ENCODE assay signal across 22 cellular contexts in the genomic region with DNA sequence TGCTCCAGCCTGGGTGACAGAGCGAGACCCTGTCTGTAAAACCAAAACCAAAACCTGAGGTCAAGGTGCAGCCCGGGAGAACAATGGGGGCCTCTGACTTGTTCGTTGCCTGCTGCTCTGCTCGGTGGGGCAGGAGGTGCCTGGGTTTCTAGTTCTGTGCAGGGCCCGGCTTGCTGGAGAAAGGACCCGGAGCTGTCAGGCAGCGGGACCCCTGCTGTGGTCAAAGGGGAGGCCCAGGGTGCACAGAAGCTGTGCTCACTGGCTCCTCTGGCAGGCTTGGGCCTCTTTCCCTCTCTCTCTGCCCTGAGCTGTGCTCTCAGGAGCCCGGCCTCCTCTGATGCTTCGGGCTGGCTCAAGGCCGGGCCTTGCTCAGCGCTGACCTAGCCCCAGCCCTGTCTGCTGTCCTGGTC. TPM values are rescaled to one million over a fixed set of nuclear protein-coding genes. Genes with fewer than 3 reads are reported as not detected.
"Had no signal": no experiment of that assay in that cellular context is flagged by ENCODE, and none has a peak within 500 bp of the region (broad histone marks: within the 10 kb centered on the region; RNA-seq: fewer than 3 reads in every experiment).

No MANE protein-coding gene starts in this region.

- H3K4me1 ChIP-seq: foreskin keratinocyte had no signal

- FAIRE-seq: keratinocyte, TTC549 had no signal

- H2AFZ ChIP-seq: parathyroid adenoma had no signal

- H3K9me3 ChIP-seq: lower lobe of right lung, mucosa of descending colon, tibial nerve had no signal

- H3K9ac ChIP-seq: parathyroid adenoma had no signal

- H3K36me3 ChIP-seq: lower lobe of right lung had no signal

- DNase-seq: activated CD4-positive, alpha-beta T cell treated with anti-CD3 and anti-CD28 coated beads for 1 hour; activated CD4-positive, alpha-beta T cell treated with anti-CD3 and anti-CD28 coated beads, Interleukin-2, amount 50 U/mL, for 1 hour; activated CD8-positive, alpha-beta T cell treated with anti-CD3 and anti-CD28 coated beads, Interleukin-2, amount 10 ng/mL, durations not matched to agents 7 days and 5 days; activated gamma-delta T cell; activated naive CD4-positive, alpha-beta T cell treated with anti-CD3 and anti-CD28 coated beads, Interleukin-2, amount 50 U/mL, for 16 hours; activated naive CD8-positive, alpha-beta T cell treated with anti-CD3 and anti-CD28 coated beads, Interleukin-2, amount 50 U/mL, for 24 hours; anterior cingulate cortex; dermis blood vessel endothelial cell; effector CD8-positive, alpha-beta T cell; foreskin keratinocyte; lower lobe of right lung; mesendoderm; mucosa of descending colon; naive B cell; nucleus accumbens; stimulated activated CD4-positive, alpha-beta T cell treated with anti-CD3 and anti-CD28 coated beads, Interleukin-1b, Interleukin-23, amount 100 ng/mL, for 48 hours had no signal

- H3K27ac ChIP-seq: foreskin keratinocyte, lower lobe of right lung, parathyroid adenoma, tibial nerve had no signal

- H3K4me3 ChIP-seq: lower lobe of right lung, mucosa of descending colon, tibial nerve had no signal

- ATAC-seq: activated CD8-positive, alpha-beta T cell treated with anti-CD3 and anti-CD28 coated beads, Interleukin-2, amount 10 ng/mL, durations not matched to agents 7 days and 5 days; activated naive CD8-positive, alpha-beta T cell treated with anti-CD3 and anti-CD28 coated beads, Interleukin-2, amount 50 U/mL, for 24 hours; foreskin keratinocyte; lower lobe of right lung; mucosa of descending colon; right cardiac atrium had no signal

- H3K27me3 ChIP-seq: tibial nerve had no signal

RNA-seq across cellular contexts. Expression of gene SLC7A10, which starts 28.1 kb away (rescaled TPM):
- polyA plus RNA-seq: foreskin keratinocyte, keratinocyte, neural cell had no signal
